ENCODE assay signal across 34 cellular contexts in the genomic region with DNA sequence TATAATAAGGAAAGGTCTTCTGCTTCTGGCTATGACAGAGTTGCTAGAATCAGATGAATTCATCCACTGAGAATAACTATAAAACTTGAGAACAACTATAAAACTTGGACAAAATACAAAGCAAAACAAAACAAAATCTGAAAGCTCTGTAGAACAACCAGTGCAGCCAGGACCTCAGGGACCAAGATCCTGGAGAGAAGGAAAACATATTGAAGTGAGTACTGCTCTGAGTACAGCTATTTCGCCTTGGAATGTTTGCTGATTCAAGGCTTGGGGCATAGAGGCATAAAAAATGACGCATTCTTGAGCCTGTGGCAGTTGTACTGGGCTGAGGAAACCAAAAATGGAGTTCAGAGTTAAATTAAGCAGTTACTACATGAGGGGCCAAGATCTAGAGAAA. TPM values are rescaled to one million over a fixed set of nuclear protein-coding genes. Genes with fewer than 3 reads are reported as not detected.
"Had no signal": no experiment of that assay in that cellular context is flagged by ENCODE, and none has a peak within 500 bp of the region (broad histone marks: within the 10 kb centered on the region; RNA-seq: fewer than 3 reads in every experiment).

No MANE protein-coding gene starts in this region.

- H3K4me3 ChIP-seq: body of pancreas, heart left ventricle, left ventricle myocardium inferior, lung, mucosa of descending colon, smooth muscle cell, stomach, suprapubic skin, tibial nerve had no signal

- H3K36me3 ChIP-seq: heart left ventricle, left ventricle myocardium inferior, stomach, suprapubic skin, tibial nerve had no signal

- H3K36me3 Mint-ChIP-seq: activated CD8-positive, alpha-beta memory T cell treated with anti-CD3 and anti-CD28 coated beads, Interleukin-2, amount 10 ng/mL, durations not matched to agents 7 days and 5 days; activated naive CD4-positive, alpha-beta T cell treated with anti-CD3 and anti-CD28 coated beads, Interleukin-2, amount 50 U/mL, for 24 hours; immature natural killer cell; stimulated activated naive B cell treated with anti-CD40 and anti-IgM and Interleukin-4, amounts not matched to agents 10 μg/mL and 1 μg/mL and 100 μg/mL, for 72 hours; T-cell had no signal

- H3K4me3 Mint-ChIP-seq: activated B cell treated with CpG ODN at 0.5 μM for 24 hours; activated CD8-positive, alpha-beta memory T cell treated with anti-CD3 and anti-CD28 coated beads, Interleukin-2, amount 10 ng/mL, durations not matched to agents 7 days and 5 days; activated CD8-positive, alpha-beta T cell treated with anti-CD3 and anti-CD28 coated beads for 36 hours; activated naive CD4-positive, alpha-beta T cell treated with anti-CD3 and anti-CD28 coated beads, Interleukin-2, amount 50 U/mL, for 24 hours; immature natural killer cell; nephron; stimulated activated naive B cell treated with anti-CD40 and anti-IgM and Interleukin-4, amounts not matched to agents 10 μg/mL and 1 μg/mL and 100 μg/mL, for 72 hours; T-cell had no signal

- H3K4me1 ChIP-seq: body of pancreas, foreskin keratinocyte, heart left ventricle, left ventricle myocardium inferior, suprapubic skin, tibial nerve had no signal

- H3K9me3 ChIP-seq: body of pancreas, heart left ventricle, left ventricle myocardium inferior, mucosa of descending colon, stomach, suprapubic skin, tibial nerve had no signal

- H3K4me2 ChIP-seq: smooth muscle cell had no signal

- H3K27me3 ChIP-seq: body of pancreas, foreskin keratinocyte had no signal

- H3K27ac Mint-ChIP-seq: activated B cell treated with CpG ODN at 0.5 μM for 24 hours; activated CD8-positive, alpha-beta memory T cell treated with anti-CD3 and anti-CD28 coated beads, Interleukin-2, amount 10 ng/mL, durations not matched to agents 7 days and 5 days; activated CD8-positive, alpha-beta T cell treated with anti-CD3 and anti-CD28 coated beads for 36 hours; activated naive CD4-positive, alpha-beta T cell treated with anti-CD3 and anti-CD28 coated beads, Interleukin-2, amount 50 U/mL, for 24 hours; activated T-helper 2 cell treated with anti-CD3 and anti-CD28 coated beads, Interferon-gamma antibody, Interleukin-2, Interleukin-4, amounts not matched to agents 10 μg/mL and 5 μg/mL and 100 μg/mL, durations not matched to agents 14 hours and 24 hours and 36 hours; immature natural killer cell; nephron; stimulated activated naive B cell treated with anti-CD40 and anti-IgM and Interleukin-4, amounts not matched to agents 10 μg/mL and 1 μg/mL and 100 μg/mL, for 72 hours; T-cell had no signal

- H3K27ac ChIP-seq: body of pancreas, foreskin keratinocyte, heart left ventricle, left ventricle myocardium inferior, stomach, suprapubic skin, tibial nerve had no signal

- H3K4me1 Mint-ChIP-seq: activated B cell treated with CpG ODN at 0.5 μM for 24 hours; activated CD8-positive, alpha-beta memory T cell treated with anti-CD3 and anti-CD28 coated beads, Interleukin-2, amount 10 ng/mL, durations not matched to agents 7 days and 5 days; activated naive CD4-positive, alpha-beta T cell treated with anti-CD3 and anti-CD28 coated beads, Interleukin-2, amount 50 U/mL, for 24 hours; immature natural killer cell; nephron; stimulated activated naive B cell treated with anti-CD40 and anti-IgM and Interleukin-4, amounts not matched to agents 10 μg/mL and 1 μg/mL and 100 μg/mL, for 72 hours; T-cell had no signal

- H3K27me3 Mint-ChIP-seq: activated B cell treated with CpG ODN at 0.5 μM for 24 hours; activated CD8-positive, alpha-beta memory T cell treated with anti-CD3 and anti-CD28 coated beads, Interleukin-2, amount 10 ng/mL, durations not matched to agents 7 days and 5 days; stimulated activated naive B cell treated with anti-CD40 and anti-IgM and Interleukin-4, amounts not matched to agents 10 μg/mL and 1 μg/mL and 100 μg/mL, for 72 hours had no signal

- DNase-seq: activated B cell treated with CpG ODN at 0.5 μM for 24 hours; activated CD4-positive, alpha-beta T cell treated with anti-CD3 and anti-CD28 coated beads, Interleukin-2, amount 50 U/mL, for 1 hour; activated CD8-positive, alpha-beta memory T cell treated with anti-CD3 and anti-CD28 coated beads, Interleukin-2, amount 10 ng/mL, durations not matched to agents 7 days and 5 days; activated CD8-positive, alpha-beta T cell treated with anti-CD3 and anti-CD28 coated beads for 36 hours; activated T-cell treated with anti-CD3 and anti-CD28 coated beads, Interleukin-2, amount 50 U/mL, for 48 hours; aorta; body of pancreas; caudate nucleus; foreskin keratinocyte; heart left ventricle; hypothalamus; immature natural killer cell; kidney; left ventricle myocardium inferior; mucosa of descending colon; stimulated activated CD4-positive, alpha-beta T cell treated with anti-CD3 and anti-CD28 coated beads, Interleukin-15, amount 100 ng/mL, for 24 hours; stimulated activated CD4-positive, alpha-beta T cell treated with anti-CD3 and anti-CD28 coated beads, Interleukin-2, amount 100 ng/mL, for 24 hours; stimulated activated naive B cell treated with anti-CD40 and anti-IgM and Interleukin-4, amounts not matched to agents 10 μg/mL and 1 μg/mL and 100 μg/mL, for 72 hours; stomach; T-cell had no signal

- FAIRE-seq: endothelial cell of umbilical vein had no signal

- H3K9me3 Mint-ChIP-seq: activated B cell treated with CpG ODN at 0.5 μM for 24 hours; activated CD8-positive, alpha-beta T cell treated with anti-CD3 and anti-CD28 coated beads for 36 hours; activated naive CD4-positive, alpha-beta T cell treated with anti-CD3 and anti-CD28 coated beads, Interleukin-2, amount 50 U/mL, for 24 hours; activated T-helper 2 cell treated with anti-CD3 and anti-CD28 coated beads, Interferon-gamma antibody, Interleukin-2, Interleukin-4, amounts not matched to agents 10 μg/mL and 5 μg/mL and 100 μg/mL, durations not matched to agents 14 hours and 24 hours and 36 hours; nephron had no signal

RNA-seq across cellular contexts. Expression of gene FOXA1, which starts 21.7 kb away (rescaled TPM):
- total RNA-seq: activated B cell treated with CpG ODN at 0.5 μM for 24 hours; activated CD8-positive, alpha-beta memory T cell treated with anti-CD3 and anti-CD28 coated beads, Interleukin-2, amount 10 ng/mL, durations not matched to agents 7 days and 5 days; activated CD8-positive, alpha-beta T cell treated with anti-CD3 and anti-CD28 coated beads for 36 hours; aorta; chondrocyte; endothelial cell of umbilical vein; foreskin keratinocyte; heart left ventricle; kidney; left ventricle myocardium inferior; mesenteric fat pad; T-helper 2 cell treated with Interferon-gamma antibody and Interleukin-4, amounts not matched to agents 100 ng/mL and 5 ng/mL, for 36 hours; tibial nerve had no signal
- polyA plus RNA-seq: foreskin keratinocyte, heart left ventricle, immature natural killer cell, smooth muscle cell had no signal

RNA-seq across cellular contexts. Expression of gene TTC6, which starts 22.1 kb away (rescaled TPM):
- total RNA-seq: activated B cell treated with CpG ODN at 0.5 μM for 24 hours; activated CD8-positive, alpha-beta memory T cell treated with anti-CD3 and anti-CD28 coated beads, Interleukin-2, amount 10 ng/mL, durations not matched to agents 7 days and 5 days; activated CD8-positive, alpha-beta T cell treated with anti-CD3 and anti-CD28 coated beads for 36 hours; activated T-helper 2 cell treated with anti-CD3 and anti-CD28 coated beads, Interferon-gamma antibody, Interleukin-2, Interleukin-4, amounts not matched to agents 10 μg/mL and 5 μg/mL and 100 μg/mL, durations not matched to agents 14 hours and 24 hours and 36 hours; aorta; body of pancreas; chondrocyte; foreskin keratinocyte; heart left ventricle; kidney; left ventricle myocardium inferior; mesenteric fat pad; myocyte; posterior vena cava; sciatic nerve; smooth muscle cell; T-cell; T-helper 2 cell treated with Interferon-gamma antibody and Interleukin-4, amounts not matched to agents 100 ng/mL and 5 ng/mL, for 36 hours; tibial nerve had no signal
- polyA plus RNA-seq: aorta, endothelial cell of umbilical vein, foreskin keratinocyte, heart left ventricle, immature natural killer cell, smooth muscle cell had no signal
